In genomic region chrX:8987672-8988250, GRCh38 we compare ENCODE assay signal across 13 cellular contexts. TPM values are rescaled to one million over a fixed set of nuclear protein-coding genes. Genes with fewer than 3 reads are reported as not detected.
DNase-seq lines count a peak whose midpoint lies in the region; ATAC-seq and TF ChIP-seq lines count a peak whose summit lies in the region.
"Had no signal": no experiment of that assay in that cellular context is flagged by ENCODE, and none has a peak within 500 bp of the region (broad histone marks: within the 10 kb centered on the region; RNA-seq: fewer than 3 reads in every experiment).

No MANE protein-coding gene starts in this region.

- H3K27me3 Mint-ChIP-seq in activated CD4-positive, alpha-beta T cell treated with anti-CD3 and anti-CD28 coated beads for 36 hours = no peaks in the 10 kb centered on the region
- H3K27me3 Mint-ChIP-seq: activated CD8-positive, alpha-beta memory T cell treated with anti-CD3 and anti-CD28 coated beads, Interleukin-2, amount 10 ng/mL, durations not matched to agents 7 days and 5 days had no signal

- H2BK120ac ChIP-seq in neuronal stem cell (ENCODE audit: low read depth, low read length) = no peak overlapping the region

- intact Hi-C loops in activated CD4-positive, alpha-beta T cell treated with anti-CD3 and anti-CD28 coated beads for 36 hours (cut with DNase I, micrococcal nuclease) = no loop called here

- CTCF ChIA-PET in activated CD4-positive, alpha-beta T cell treated with anti-CD3 and anti-CD28 coated beads for 36 hours (lab: Charles Lee) = no interaction called here

- H3K14ac ChIP-seq in neuronal stem cell (ENCODE audit: low read length) = no peak overlapping the region

- no peaks in the 10 kb centered on the region for H4K20me1 ChIP-seq in OCI-LY1 (ENCODE audit: insufficient read depth, low read length)

- H3K36me3 ChIP-seq in OCI-LY1 (ENCODE audit: insufficient read depth, low read length) (no peaks in the 10 kb centered on the region; the same call in 1 of the 2 replicates), neuronal stem cell (replicated peaks in 1 of 2; ENCODE audit: control insufficient read depth in 2 of 2, insufficient read depth in 2 of 2, low read length in 2 of 2) (no peaks in the 10 kb centered on the region)
- H3K36me3 ChIP-seq: cardiac muscle cell, right atrium auricular region had no signal

- peaks cover 20% of the 10 kb centered on the region for H3K4me1 Mint-ChIP-seq in activated CD4-positive, alpha-beta T cell treated with anti-CD3 and anti-CD28 coated beads for 36 hours

- no peak overlapping the region for H4K91ac ChIP-seq in neuronal stem cell (ENCODE audit: low read depth, low read length, poor library complexity)

- in situ Hi-C loops in GM13977 (cut with MboI; ENCODE audit: low pct_unique_long_range_greater_than_20kb, low sequenced_read_pairs, unreplicated experiment) = no loop called here

- no peaks in the 10 kb centered on the region for H3F3A ChIP-seq in OCI-LY1 (ENCODE audit: insufficient read depth, low read length)

- H3K4me1 ChIP-seq in OCI-LY1 (ENCODE audit: insufficient read depth, low read length, severe bottlenecking) = peaks cover 70% of the 10 kb centered on the region
- H3K4me1 ChIP-seq in neuronal stem cell (ENCODE audit: control insufficient read depth in 2 of 2, insufficient read depth in 1 of 2, low read depth in 1 of 2, low read length in 2 of 2) = no peaks in the 10 kb centered on the region
- H3K4me1 ChIP-seq: right atrium auricular region had no signal

- H3K4ac ChIP-seq in neuronal stem cell (ENCODE audit: low read length) = no peak overlapping the region

- H3K4me2 ChIP-seq in OCI-LY1 (ENCODE audit: low read length) (peak overlapping the region; percentile 68), neuronal stem cell (ENCODE audit: insufficient read depth, low read length, poor library complexity, severe bottlenecking) (no peak overlapping the region)

- no peaks in the 10 kb centered on the region for H3K79me2 ChIP-seq in OCI-LY1 (ENCODE audit: insufficient read depth, low read length)

- H3K36me3 Mint-ChIP-seq in activated CD4-positive, alpha-beta T cell treated with anti-CD3 and anti-CD28 coated beads for 36 hours (ENCODE audit: low read depth) = no peaks in the 10 kb centered on the region
- no peaks in the 10 kb centered on the region for H3K36me3 Mint-ChIP-seq in activated naive CD4-positive, alpha-beta T cell treated with anti-CD3 and anti-CD28 coated beads, Interleukin-2, amount 50 U/mL, for 72 hours
- H3K36me3 Mint-ChIP-seq: activated CD8-positive, alpha-beta memory T cell treated with anti-CD3 and anti-CD28 coated beads, Interleukin-2, amount 10 ng/mL, durations not matched to agents 7 days and 5 days had no signal

- H3K9me3 ChIP-seq in OCI-LY1 (ENCODE audit: low read length) (no peaks in the 10 kb centered on the region), neuronal stem cell (replicated peaks in 1 of 2; ENCODE audit: control insufficient read depth in 2 of 2, insufficient read depth in 1 of 2, low read depth in 1 of 2, low read length in 2 of 2) (no peaks in the 10 kb centered on the region)
- H3K9me3 ChIP-seq: right atrium auricular region had no signal

- POLR2A ChIA-PET in activated CD4-positive, alpha-beta T cell treated with anti-CD3 and anti-CD28 coated beads for 36 hours (lab: Charles Lee) = no interaction called here

- no CpG with 5 or more reads among the region's 6 CpGs for WGBS in neuronal stem cell (ENCODE audit: extremely low coverage in 2 of 2, insufficient read length in 2 of 2, insufficient replicate concordance in 1 of 2), 2 donors

- DNase-seq in activated CD4-positive, alpha-beta T cell treated with anti-CD3 and anti-CD28 coated beads for 36 hours = peak; percentile 44
- no peak for DNase-seq in activated CD4-positive, alpha-beta T cell treated with anti-CD3 and anti-CD28 coated beads, Interleukin-2, amount 50 U/mL, for 4 hours
- DNase-seq in activated naive CD4-positive, alpha-beta T cell treated with anti-CD3 and anti-CD28 coated beads, Interleukin-2, amount 50 U/mL, for 72 hours (ENCODE audit: low spot score in 2 of 2) = peak in 1 of 2 donors; percentile 8
- no peak for DNase-seq in neuronal stem cell (ENCODE audit: low spot score)
- no peak for DNase-seq in GM13977 (ENCODE audit: low spot score)
- no peak for DNase-seq in NCI-H128 (lab: John Stamatoyannopoulos, UW; ENCODE audit: unreplicated experiment)
- DNase-seq in NCI-H2029 (lab: John Stamatoyannopoulos, UW) = no peak
- DNase-seq: activated CD8-positive, alpha-beta memory T cell treated with anti-CD3 and anti-CD28 coated beads, Interleukin-2, amount 10 ng/mL, durations not matched to agents 7 days and 5 days; NCI-H69 had no signal

- H3K23ac ChIP-seq in neuronal stem cell (ENCODE audit: low read depth, low read length, poor library complexity) = no peak overlapping the region

- H2AK5ac ChIP-seq in neuronal stem cell (ENCODE audit: low read depth, low read length) = no peak overlapping the region

- no peaks in the 10 kb centered on the region for H3K79me1 ChIP-seq in neuronal stem cell (ENCODE audit: low read depth, low read length)

- no peak overlapping the region for H2BK12ac ChIP-seq in neuronal stem cell (ENCODE audit: low read length)

- H3K27ac ChIP-seq in OCI-LY1 (ENCODE audit: low read depth, low read length, poor library complexity, severe bottlenecking) (peak overlapping the region; percentile 97), neuronal stem cell (replicated peaks; ENCODE audit: low read length) (no peak overlapping the region)
- H3K27ac ChIP-seq: right atrium auricular region had no signal

- TF ChIP-seq CTCF in OCI-LY1 (IDR thresholded peaks at IDR 0.05; ENCODE audit: low read length) (no peak), GM13977 (IDR thresholded peaks at IDR 0.05; ENCODE audit: extremely low read depth, insufficient read depth, missing control alignments) (no peak)

- H3K9ac ChIP-seq in OCI-LY1 (ENCODE audit: low read length) = peak overlapping the region; percentile 60
- H3K9ac ChIP-seq in neuronal stem cell (ENCODE audit: low read depth, low read length, poor library complexity) = peak overlapping the region; percentile 4

- no peaks in the 10 kb centered on the region for H3K27me3 ChIP-seq in OCI-LY1 (ENCODE audit: insufficient read depth, low read length)
- no peaks in the 10 kb centered on the region for H3K27me3 ChIP-seq in neuronal stem cell (ENCODE audit: control insufficient read depth in 3 of 3, insufficient read depth in 3 of 3, low read depth in 1 of 3, low read length in 3 of 3)
- H3K27me3 ChIP-seq: cardiac muscle cell, right atrium auricular region had no signal

- H2AFZ ChIP-seq in OCI-LY1 (ENCODE audit: low read length) = no peak overlapping the region
- no peak overlapping the region for H2AFZ ChIP-seq in neuronal stem cell (ENCODE audit: low read length)

- no peak overlapping the region for H3K27ac Mint-ChIP-seq in activated CD4-positive, alpha-beta T cell treated with anti-CD3 and anti-CD28 coated beads for 36 hours
- H3K27ac Mint-ChIP-seq in activated naive CD4-positive, alpha-beta T cell treated with anti-CD3 and anti-CD28 coated beads, Interleukin-2, amount 50 U/mL, for 72 hours = peak overlapping the region in 1 of 2 donors; percentile 68
- H3K27ac Mint-ChIP-seq: activated CD8-positive, alpha-beta memory T cell treated with anti-CD3 and anti-CD28 coated beads, Interleukin-2, amount 10 ng/mL, durations not matched to agents 7 days and 5 days had no signal

- H3K4me3 ChIP-seq in OCI-LY1 (ENCODE audit: low read depth, low read length, poor library complexity, severe bottlenecking) = peak overlapping the region; percentile 61
- no peak overlapping the region for H3K4me3 ChIP-seq in neuronal stem cell (ENCODE audit: low read length in 2 of 2)
- H3K4me3 ChIP-seq: cardiac muscle cell, right atrium auricular region had no signal

- no peaks in the 10 kb centered on the region for H3K9me2 ChIP-seq in OCI-LY1 (ENCODE audit: low read depth, low read length)

- no peak overlapping the region for H3K18ac ChIP-seq in neuronal stem cell (ENCODE audit: low read length)

- H4K8ac ChIP-seq in neuronal stem cell (ENCODE audit: low read depth, low read length) = no peak overlapping the region

- no peaks in the 10 kb centered on the region for H3K9me3 Mint-ChIP-seq in activated CD4-positive, alpha-beta T cell treated with anti-CD3 and anti-CD28 coated beads for 36 hours (ENCODE audit: low read depth)
- no peaks in the 10 kb centered on the region for H3K9me3 Mint-ChIP-seq in activated naive CD4-positive, alpha-beta T cell treated with anti-CD3 and anti-CD28 coated beads, Interleukin-2, amount 50 U/mL, for 72 hours

- H3K4me3 Mint-ChIP-seq in activated CD4-positive, alpha-beta T cell treated with anti-CD3 and anti-CD28 coated beads for 36 hours = no peak overlapping the region
- H3K4me3 Mint-ChIP-seq: activated CD8-positive, alpha-beta memory T cell treated with anti-CD3 and anti-CD28 coated beads, Interleukin-2, amount 10 ng/mL, durations not matched to agents 7 days and 5 days had no signal

- no peak overlapping the region for H2BK15ac ChIP-seq in neuronal stem cell (ENCODE audit: low read length)

- peak; percentile 84 for ATAC-seq in activated CD4-positive, alpha-beta T cell treated with anti-CD3 and anti-CD28 coated beads for 36 hours
- peak; percentile 57 to 89 for ATAC-seq in activated naive CD4-positive, alpha-beta T cell treated with anti-CD3 and anti-CD28 coated beads, Interleukin-2, amount 50 U/mL, for 72 hours
- ATAC-seq: activated CD8-positive, alpha-beta memory T cell treated with anti-CD3 and anti-CD28 coated beads, Interleukin-2, amount 10 ng/mL, durations not matched to agents 7 days and 5 days had no signal

- no peak overlapping the region for H2BK5ac ChIP-seq in neuronal stem cell (ENCODE audit: low read length)

RNA-seq across cellular contexts. Expression of gene FAM9B, which starts 46.2 kb away (rescaled TPM):
- not detected for total RNA-seq in activated CD4-positive, alpha-beta T cell treated with anti-CD3 and anti-CD28 coated beads for 36 hours
- not detected for total RNA-seq in activated naive CD4-positive, alpha-beta T cell treated with anti-CD3 and anti-CD28 coated beads, Interleukin-2, amount 50 U/mL, for 72 hours
- polyA plus RNA-seq in neuronal stem cell (2013, experiment 1 of 2) = not detected
- not detected for polyA plus RNA-seq in neuronal stem cell (2013, experiment 2 of 2)
- total RNA-seq: activated CD8-positive, alpha-beta memory T cell treated with anti-CD3 and anti-CD28 coated beads, Interleukin-2, amount 10 ng/mL, durations not matched to agents 7 days and 5 days; cardiac muscle cell; fibroblast of lung; right atrium auricular region had no signal
- polyA plus RNA-seq: cardiac muscle cell, fibroblast of lung had no signal
